Comparison of ENCODE assay signal across 17 cellular contexts in genomic region chr9:111232997-111233790, GRCh38.
A peak's percentile ranks its signal among the peaks of the same experiment; 100 is the strongest.
DNase-seq lines count a peak whose midpoint lies in the region; ATAC-seq and TF ChIP-seq lines count a peak whose summit lies in the region.
"Had no signal": no experiment of that assay in that cellular context is flagged by ENCODE, and none has a peak within 500 bp of the region (broad histone marks: within the 10 kb centered on the region; RNA-seq: fewer than 3 reads in every experiment).

No MANE protein-coding gene starts in this region.

- no peak overlapping the region for H3K4me3 ChIP-seq in heart left ventricle
- H3K4me3 ChIP-seq in right atrium auricular region, result no peak overlapping the region
- no peak overlapping the region for H3K4me3 ChIP-seq in testis
- no peak overlapping the region for H3K4me3 ChIP-seq in adrenal gland
- H3K4me3 ChIP-seq: GM23248, lower lobe of right lung, PC-9 had no signal

- CTCF ChIA-PET in WTC11 (lab: Charles Lee), result interaction anchor here (1.0 to 1.4 kb wide), 2 partner anchors 54 to 197 kb away, joined by 3 to 7 read pairs; no protein-coding TSS in a partner anchor

- peak overlapping the region; percentile 24; the same call in 1 of the 2 replicates for H3K4me3 Mint-ChIP-seq in WTC11
- no peak overlapping the region for H3K4me3 Mint-ChIP-seq in stimulated activated naive CD8-positive, alpha-beta T cell treated with anti-CD3 and anti-CD28 coated beads, Interleukin-15, amount 100 ng/mL, for 72 hours
- H3K4me3 Mint-ChIP-seq: activated naive CD8-positive, alpha-beta T cell; CD8-positive, alpha-beta memory T cell; central memory CD8-positive, alpha-beta T cell; naive thymus-derived CD8-positive, alpha-beta T cell had no signal

- ATAC-seq in heart left ventricle (peak in 2 of 4 donors; percentile 46 to 52), WTC11 (peak; percentile 78)
- no peak for ATAC-seq in stimulated activated naive CD8-positive, alpha-beta T cell treated with anti-CD3 and anti-CD28 coated beads, Interleukin-15, amount 100 ng/mL, for 72 hours
- ATAC-seq: lower lobe of right lung; naive thymus-derived CD8-positive, alpha-beta T cell had no signal

- no peaks in the 10 kb centered on the region for H3K9me3 Mint-ChIP-seq in WTC11
- no peaks in the 10 kb centered on the region for H3K9me3 Mint-ChIP-seq in stimulated activated naive CD8-positive, alpha-beta T cell treated with anti-CD3 and anti-CD28 coated beads, Interleukin-15, amount 100 ng/mL, for 72 hours
- H3K9me3 Mint-ChIP-seq: central memory CD8-positive, alpha-beta T cell; naive thymus-derived CD8-positive, alpha-beta T cell had no signal

- intact Hi-C loops in heart left ventricle (cut with DNase I), result no loop called here
- intact Hi-C loops in testis (cut with DNase I; ENCODE audit: low total_unique reads), result no loop called here
- intact Hi-C loops in adrenal gland (cut with DNase I), result no loop called here

- DNase-seq in heart left ventricle, result peak in 3 of 5 donors; percentile 18 to 35 (median 22)
- no peak for DNase-seq in right atrium auricular region (ENCODE audit: low spot score)
- DNase-seq in WTC11 (ENCODE audit: low spot score), result peak; percentile 25
- peak; percentile 3 for DNase-seq in hepatic stellate cell (ENCODE audit: low spot score)
- peak; percentile 25 for DNase-seq in testis
- DNase-seq in stimulated activated naive CD8-positive, alpha-beta T cell treated with anti-CD3 and anti-CD28 coated beads, Interleukin-15, amount 100 ng/mL, for 72 hours, result no peak
- no peak for DNase-seq in T-helper 9 cell
- DNase-seq in adrenal gland, result no peak
- DNase-seq: CD8-positive, alpha-beta memory T cell; GM23248; lower lobe of right lung; naive thymus-derived CD8-positive, alpha-beta T cell; NCI-H1930; NCI-H524; PC-9 had no signal

- POLR2A ChIA-PET in WTC11 (lab: Charles Lee), result no interaction called here

- no peak for TF ChIP-seq CTCF in heart left ventricle (IDR thresholded peaks at IDR 0.05)
- no peak for TF ChIP-seq CTCF in right atrium auricular region (IDR thresholded peaks at IDR 0.05)
- no peak for TF ChIP-seq CTCF in WTC11 (IDR thresholded peaks at IDR 0.05)
- no peak for TF ChIP-seq CTCF in testis (IDR thresholded peaks at IDR 0.05)
- no peak for TF ChIP-seq CTCF in adrenal gland (IDR thresholded peaks at IDR 0.05)

- 37 to 43% (median 39%) methylated on average over 8 of the region's 8 CpGs for WGBS in heart left ventricle, 4 donors
- WGBS in testis, 2 donors, result 44 to 53% methylated on average over 7 to 8 of the region's 8 CpGs
- 52 to 56% (median 53%) methylated on average over 8 of the region's 8 CpGs for WGBS in adrenal gland, 4 donors

- H3K36me3 ChIP-seq in heart left ventricle (no peaks in the 10 kb centered on the region), right atrium auricular region (no peaks in the 10 kb centered on the region), testis (ENCODE audit: low read depth, missing control alignments) (no peaks in the 10 kb centered on the region), adrenal gland (replicated peaks in 1 of 2) (no peaks in the 10 kb centered on the region)
- H3K36me3 ChIP-seq: lower lobe of right lung had no signal

- H3K4me1 ChIP-seq in heart left ventricle (peaks cover 0 to 6% (median 0%) of the 10 kb centered on the region in 12 donors), right atrium auricular region (no peaks in the 10 kb centered on the region), testis (no peaks in the 10 kb centered on the region), adrenal gland (replicated peaks in 1 of 2) (no peaks in the 10 kb centered on the region)
- H3K4me1 ChIP-seq: lower lobe of right lung had no signal

- H3K36me3 Mint-ChIP-seq in WTC11, result no peaks in the 10 kb centered on the region
- H3K36me3 Mint-ChIP-seq: activated naive CD8-positive, alpha-beta T cell; CD8-positive, alpha-beta memory T cell; naive thymus-derived CD8-positive, alpha-beta T cell had no signal

- H3K27me3 ChIP-seq in heart left ventricle, result no peaks in the 10 kb centered on the region
- no peaks in the 10 kb centered on the region for H3K27me3 ChIP-seq in right atrium auricular region
- no peaks in the 10 kb centered on the region for H3K27me3 ChIP-seq in testis
- H3K27me3 ChIP-seq in adrenal gland, result no peaks in the 10 kb centered on the region

- peak overlapping the region; percentile 89 for H3K27ac Mint-ChIP-seq in WTC11
- peak overlapping the region in 1 of 2 donors; percentile 54 for H3K27ac Mint-ChIP-seq in stimulated activated naive CD8-positive, alpha-beta T cell treated with anti-CD3 and anti-CD28 coated beads, Interleukin-15, amount 100 ng/mL, for 72 hours
- H3K27ac Mint-ChIP-seq: activated naive CD8-positive, alpha-beta T cell; CD8-positive, alpha-beta memory T cell; naive thymus-derived CD8-positive, alpha-beta T cell had no signal

- H3K27me3 Mint-ChIP-seq in WTC11 (ENCODE audit: low read depth), result no peaks in the 10 kb centered on the region
- H3K27me3 Mint-ChIP-seq in stimulated activated naive CD8-positive, alpha-beta T cell treated with anti-CD3 and anti-CD28 coated beads, Interleukin-15, amount 100 ng/mL, for 72 hours, result no peaks in the 10 kb centered on the region
- H3K27me3 Mint-ChIP-seq: activated naive CD8-positive, alpha-beta T cell; central memory CD8-positive, alpha-beta T cell had no signal

- H3K4me1 Mint-ChIP-seq in WTC11, result peaks cover 42% of the 10 kb centered on the region
- H3K4me1 Mint-ChIP-seq in stimulated activated naive CD8-positive, alpha-beta T cell treated with anti-CD3 and anti-CD28 coated beads, Interleukin-15, amount 100 ng/mL, for 72 hours, result no peaks in the 10 kb centered on the region
- H3K4me1 Mint-ChIP-seq: CD8-positive, alpha-beta memory T cell; central memory CD8-positive, alpha-beta T cell; naive thymus-derived CD8-positive, alpha-beta T cell had no signal

- H3K9me3 ChIP-seq in heart left ventricle (peaks cover 0 to 2% (median 0%) of the 10 kb centered on the region in 12 donors), right atrium auricular region (no peaks in the 10 kb centered on the region), testis (no peaks in the 10 kb centered on the region), adrenal gland (replicated peaks in 1 of 3) (no peaks in the 10 kb centered on the region)
- H3K9me3 ChIP-seq: lower lobe of right lung had no signal

- H3K27ac ChIP-seq in heart left ventricle (peak overlapping the region in 2 of 12 donors; percentile 18 to 25), right atrium auricular region (no peak overlapping the region), testis (no peak overlapping the region), adrenal gland (no peak overlapping the region)
- H3K27ac ChIP-seq: GM23248, lower lobe of right lung, PC-9 had no signal

- TF ChIP-seq POLR2A in heart left ventricle (IDR thresholded peaks at IDR 0.05), result no peak
- no peak for TF ChIP-seq POLR2A in testis (IDR thresholded peaks at IDR 0.05)
- TF ChIP-seq POLR2A in adrenal gland (IDR thresholded peaks at IDR 0.05), result no peak

TF ChIP-seq in WTC11, 78 proteins besides CTCF, POLR2A, EP300 and RAD21:
- no peak for TF ChIP-seq GABPB1 (CRISPR knock-in tag; IDR thresholded peaks at IDR 0.05)
- TF ChIP-seq, protein P1, sequence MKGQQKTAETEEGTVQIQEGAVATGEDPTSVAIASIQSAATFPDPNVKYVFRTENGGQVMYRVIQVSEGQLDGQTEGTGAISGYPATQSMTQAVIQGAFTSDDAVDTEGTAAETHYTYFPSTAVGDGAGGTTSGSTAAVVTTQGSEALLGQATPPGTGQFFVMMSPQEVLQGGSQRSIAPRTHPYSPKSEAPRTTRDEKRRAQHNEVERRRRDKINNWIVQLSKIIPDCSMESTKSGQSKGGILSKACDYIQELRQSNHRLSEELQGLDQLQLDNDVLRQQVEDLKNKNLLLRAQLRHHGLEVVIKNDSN (CRISPR knock-in tag; IDR thresholded peaks at IDR 0.05), result no peak
- no peak for TF ChIP-seq JUN (CRISPR knock-in tag; IDR thresholded peaks at IDR 0.05)
- TF ChIP-seq E2F1 (CRISPR knock-in tag; IDR thresholded peaks at IDR 0.05), result no peak
- no peak for TF ChIP-seq NR3C1 (CRISPR knock-in tag; conservative IDR thresholded peaks at IDR 0.05; ENCODE audit: low read depth)
- no peak for TF ChIP-seq MYBL2 (CRISPR knock-in tag; IDR thresholded peaks at IDR 0.05)
- no peak for TF ChIP-seq ZNF138 (CRISPR knock-in tag; conservative IDR thresholded peaks at IDR 0.05)
- TF ChIP-seq ZBTB43 (CRISPR knock-in tag; IDR thresholded peaks at IDR 0.05), result no peak
- no peak for TF ChIP-seq ELF4 (CRISPR knock-in tag; IDR thresholded peaks at IDR 0.05; ENCODE audit: low read depth)
- no peak for TF ChIP-seq ESRRA (CRISPR knock-in tag; IDR thresholded peaks at IDR 0.05; ENCODE audit: borderline replicate concordance)

Comparison
In these comparisons a context has a peak if more than half of its experiments do, and no peak if none do; other contexts are left out.
1. DNase-seq: peak in heart left ventricle (3 of 5), WTC11 (single experiment), hepatic stellate cell (single experiment) and testis (single experiment); none in right atrium auricular region (single experiment), stimulated activated naive CD8-positive, alpha-beta T cell treated with anti-CD3 and anti-CD28 coated beads, Interleukin-15, amount 100 ng/mL, for 72 hours (0 of 2), T-helper 9 cell (single experiment) and adrenal gland (0 of 7).